In genomic region chr7:15175103-15175502, GRCh38 we compare ENCODE assay signal across 2 cellular contexts.
TF ChIP-seq lines count a peak whose summit lies in the region.

No MANE protein-coding gene starts in this region.

TF ChIP-seq in SK-N-SH treated with all-trans-retinoic acid at 6 μM for 48 hours, 23 proteins besides CTCF, POLR2A, EP300 and RAD21 (continued from another document):
- TF ChIP-seq CREB5 (CRISPR knock-in tag; IDR thresholded peaks at IDR 0.05; ENCODE audit: low read depth) (no peak), GLIS3 (CRISPR knock-in tag; IDR thresholded peaks at IDR 0.05) (no peak), ESRRG (CRISPR knock-in tag; IDR thresholded peaks at IDR 0.05) (no peak), SNAI2 (CRISPR knock-in tag; IDR thresholded peaks at IDR 0.05) (no peak), TSHZ2 (CRISPR knock-in tag; IDR thresholded peaks at IDR 0.05) (no peak), ISL1 (CRISPR knock-in tag; IDR thresholded peaks at IDR 0.05) (no peak), RARB (CRISPR knock-in tag; IDR thresholded peaks at IDR 0.05) (no peak), ZNF8 (CRISPR knock-in tag; IDR thresholded peaks at IDR 0.05) (no peak)

TF ChIP-seq in WTC11, 78 proteins besides CTCF, POLR2A, EP300 and RAD21 (continued from another document):
- no peak for TF ChIP-seq MXD4 (CRISPR knock-in tag; IDR thresholded peaks at IDR 0.05; ENCODE audit: borderline replicate concordance)
- no peak for TF ChIP-seq HMGA2 (CRISPR knock-in tag; IDR thresholded peaks at IDR 0.05)
- no peak for TF ChIP-seq NFYB (CRISPR knock-in tag; conservative IDR thresholded peaks at IDR 0.05; ENCODE audit: low read depth)
- TF ChIP-seq NR3C1 (CRISPR knock-in tag; conservative IDR thresholded peaks at IDR 0.05; ENCODE audit: low read depth): no peak
- TF ChIP-seq SOX15 (CRISPR knock-in tag; IDR thresholded peaks at IDR 0.05): no peak
- no peak for TF ChIP-seq MYBL2 (CRISPR knock-in tag; IDR thresholded peaks at IDR 0.05)
- TF ChIP-seq TEAD1 (CRISPR knock-in tag; IDR thresholded peaks at IDR 0.05): no peak
- no peak for TF ChIP-seq GRHL2 (CRISPR knock-in tag; IDR thresholded peaks at IDR 0.05; ENCODE audit: insufficient replicate concordance, severe bottlenecking)
- TF ChIP-seq NFATC4 (CRISPR knock-in tag; IDR thresholded peaks at IDR 0.05): no peak
- TF ChIP-seq ZBTB21 (CRISPR knock-in tag; IDR thresholded peaks at IDR 0.05; ENCODE audit: borderline replicate concordance): no peak
- TF ChIP-seq CREM (CRISPR knock-in tag; IDR thresholded peaks at IDR 0.05): no peak
